In genomic region chr5:87966213-87966612, GRCh38 we compare ENCODE assay signal across 7 cellular contexts.
"Had no signal": no experiment of that assay in that cellular context is flagged by ENCODE, and none has a peak within 500 bp of the region (broad histone marks: within the 10 kb centered on the region; RNA-seq: fewer than 3 reads in every experiment).

No MANE protein-coding gene starts in this region.

- H3K9ac ChIP-seq: GM23248 had no signal

- H3K27ac ChIP-seq: GM23248, HL-60 had no signal

- FAIRE-seq: H54 had no signal

- H2AFZ ChIP-seq: GM23248 had no signal

- DNase-seq: GM23248, GOT3, H9, HCEC 1CT, KG1 had no signal

- H3K4me3 ChIP-seq: GM23248 had no signal
